Comparison of ENCODE assay signal across 1 cellular context in genomic region chr20:20737158-20737557, GRCh38.
TF ChIP-seq lines count a peak whose summit lies in the region.

No MANE protein-coding gene starts in this region.

TF ChIP-seq in GM12878, 131 proteins besides CTCF, POLR2A, EP300 and RAD21:
- TF ChIP-seq NR2F1 (conservative IDR thresholded peaks at IDR 0.05) (no peak), MTA2 (IDR thresholded peaks at IDR 0.05; ENCODE audit: low read depth) (no peak), CBFB (IDR thresholded peaks at IDR 0.05; ENCODE audit: low read depth) (no peak), ELK1 (IDR thresholded peaks at IDR 0.05; ENCODE audit: low read depth, low read length) (no peak), FOS (IDR thresholded peaks at IDR 0.05; ENCODE audit: borderline replicate concordance, extremely low read depth, insufficient read length) (no peak), EZH2 (IDR thresholded peaks at IDR 0.05; ENCODE audit: borderline replicate concordance, control insufficient read depth, low read depth, low read length) (no peak), GABPA (IDR thresholded peaks at IDR 0.05; ENCODE audit: low read depth) (no peak), RELA (IDR thresholded peaks at IDR 0.05; ENCODE audit: borderline replicate concordance, partially characterized antibody) (no peak), IKZF1 (conservative IDR thresholded peaks at IDR 0.05) (no peak; the same call in 1 of the 2 replicates), CHD2 (IDR thresholded peaks at IDR 0.05; ENCODE audit: borderline replicate concordance, low read depth, low read length) (no peak), ZZZ3 (IDR thresholded peaks at IDR 0.05; ENCODE audit: control insufficient read depth, insufficient read length, low read depth) (no peak), SREBF2 (IDR thresholded peaks at IDR 0.05; ENCODE audit: low read length) (no peak), E2F4 (IDR thresholded peaks at IDR 0.05; ENCODE audit: low read depth, low read length) (no peak), NKRF (conservative IDR thresholded peaks at IDR 0.05) (no peak), ETV6 (conservative IDR thresholded peaks at IDR 0.05 in 1 of 2, IDR thresholded peaks at IDR 0.05 in 1 of 2; ENCODE audit: borderline replicate concordance in 1 of 2, low read depth in 1 of 2) (no peak), HDAC2 (IDR thresholded peaks at IDR 0.05) (no peak), ZBTB33 (IDR thresholded peaks at IDR 0.05) (no peak), SMARCA5 (IDR thresholded peaks at IDR 0.05) (no peak)
